ENCODE assay signal across 17 cellular contexts in genomic region chr7:28112883-28113540, GRCh38.
DNase-seq lines count a peak whose midpoint lies in the region; TF ChIP-seq lines count a peak whose summit lies in the region.
"Had no signal": no experiment of that assay in that cellular context is flagged by ENCODE, and none has a peak within 500 bp of the region (broad histone marks: within the 10 kb centered on the region; RNA-seq: fewer than 3 reads in every experiment).

No MANE protein-coding gene starts in this region.

- no peaks in the 10 kb centered on the region for H3F3A ChIP-seq in MM.1S (ENCODE audit: insufficient read depth, low read length)

- H3K27ac ChIP-seq in endodermal cell (ENCODE audit: low read depth, low read length): no peak overlapping the region
- H3K27ac ChIP-seq in neutrophil: peak overlapping the region; percentile 42
- no peak overlapping the region for H3K27ac ChIP-seq in MM.1S (ENCODE audit: low read length)
- H3K27ac ChIP-seq: cardiac muscle cell, KMS-11, ovary had no signal

- 85 to 97% methylated on average over 10 to 14 of the region's 14 CpGs for WGBS in endodermal cell (ENCODE audit: insufficient coverage in 1 of 2, insufficient read length in 1 of 2), 2 experiments

- no peaks in the 10 kb centered on the region for H3K4me1 ChIP-seq in endodermal cell (ENCODE audit: control insufficient read depth, insufficient read depth, low read length)
- peaks cover 8 to 10% of the 10 kb centered on the region in 2 experiments for H3K4me1 ChIP-seq in neutrophil (ENCODE audit: control insufficient read depth in 1 of 2, insufficient read depth in 1 of 2, low read depth in 1 of 2, low read length in 1 of 2)
- H3K4me1 ChIP-seq in MM.1S (ENCODE audit: low read length): no peaks in the 10 kb centered on the region

- H3K4me2 ChIP-seq in MM.1S (ENCODE audit: low read depth, low read length): no peak overlapping the region
- H3K4me2 ChIP-seq: KMS-11 had no signal

- H3K27me3 ChIP-seq in endodermal cell (ENCODE audit: control insufficient read depth, insufficient read depth, low read length, poor library complexity, severe bottlenecking): no peaks in the 10 kb centered on the region
- no peaks in the 10 kb centered on the region for H3K27me3 ChIP-seq in neutrophil
- H3K27me3 ChIP-seq in MM.1S (replicated peaks; ENCODE audit: insufficient read depth, low read length): no peaks in the 10 kb centered on the region
- H3K27me3 ChIP-seq: cardiac muscle cell, ovary had no signal

- H3K9me2 ChIP-seq in MM.1S (replicated peaks; ENCODE audit: insufficient read depth, low read length): no peaks in the 10 kb centered on the region

- H3K4me3 Mint-ChIP-seq in CD14-positive monocyte (no peak overlapping the region), endodermal cell (no peak overlapping the region)
- H3K4me3 Mint-ChIP-seq: activated CD4-positive, alpha-beta T cell treated with anti-CD3 and anti-CD28 coated beads, Interleukin-2, amount 10 ng/mL, durations not matched to agents 7 days and 5 days; activated T-helper 1 cell treated with anti-CD3 and anti-CD28 coated beads, Interleukin-12 subunit alpha, Interleukin-12 subunit beta, Interleukin-2, Interleukin-4 antibody, amounts not matched to agents 30 ng/mL and 10 ng/mL and 1 ng/mL, durations not matched to agents 14 hours and 24 hours and 36 hours had no signal

- H3K27me3 Mint-ChIP-seq in CD14-positive monocyte (ENCODE audit: low read depth in 3 of 3) (peaks cover 0 to 2% (median 0%) of the 10 kb centered on the region in 3 donors), endodermal cell (ENCODE audit: insufficient read depth) (no peaks in the 10 kb centered on the region)
- H3K27me3 Mint-ChIP-seq: activated CD4-positive, alpha-beta T cell treated with anti-CD3 and anti-CD28 coated beads, Interleukin-2, amount 10 ng/mL, durations not matched to agents 7 days and 5 days had no signal

- H3K4me3 ChIP-seq in endodermal cell (ENCODE audit: low read length) (no peak overlapping the region), neutrophil (ENCODE audit: low read depth in 1 of 2, low read length in 1 of 2) (no peak overlapping the region), MM.1S (ENCODE audit: low read length) (no peak overlapping the region)
- H3K4me3 ChIP-seq: cardiac muscle cell, lung, ovary had no signal

- no peaks in the 10 kb centered on the region for H4K20me1 ChIP-seq in MM.1S (ENCODE audit: insufficient read depth, low read length)

- H3K9ac ChIP-seq in endodermal cell (ENCODE audit: extremely low read depth, low read length, poor library complexity, severe bottlenecking) (no peak overlapping the region), MM.1S (ENCODE audit: low read length) (no peak overlapping the region)
- H3K9ac ChIP-seq: KMS-11 had no signal

- H3K9me3 Mint-ChIP-seq in CD14-positive monocyte: peaks cover 0 to 1% (median 0%) of the 10 kb centered on the region in 7 donors
- no peaks in the 10 kb centered on the region for H3K9me3 Mint-ChIP-seq in endodermal cell
- H3K9me3 Mint-ChIP-seq: activated CD4-positive, alpha-beta T cell treated with anti-CD3 and anti-CD28 coated beads, Interleukin-2, amount 10 ng/mL, durations not matched to agents 7 days and 5 days; activated T-helper 1 cell treated with anti-CD3 and anti-CD28 coated beads, Interleukin-12 subunit alpha, Interleukin-12 subunit beta, Interleukin-2, Interleukin-4 antibody, amounts not matched to agents 30 ng/mL and 10 ng/mL and 1 ng/mL, durations not matched to agents 14 hours and 24 hours and 36 hours had no signal

- H3K4me1 Mint-ChIP-seq in CD14-positive monocyte: peaks cover 12% of the 10 kb centered on the region
- H3K4me1 Mint-ChIP-seq in endodermal cell: peaks cover 2% of the 10 kb centered on the region
- H3K4me1 Mint-ChIP-seq: activated CD4-positive, alpha-beta T cell treated with anti-CD3 and anti-CD28 coated beads, Interleukin-2, amount 10 ng/mL, durations not matched to agents 7 days and 5 days had no signal

- H3K36me3 Mint-ChIP-seq in CD14-positive monocyte (peaks cover 17 to 33% of the 10 kb centered on the region in 2 donors), endodermal cell (ENCODE audit: low read depth) (peaks cover 4% of the 10 kb centered on the region)

- peak; percentile 68 for DNase-seq in CD14-positive monocyte (ENCODE audit: low spot score)
- DNase-seq in NOMO-1 treated with dmso at 0.1 percent for 144 hours (lab: John Stamatoyannopoulos, UW; ENCODE audit: unreplicated experiment): peak; percentile 51
- DNase-seq in endodermal cell: no peak
- DNase-seq in kidney tubule cell (ENCODE audit: low spot score): no peak
- no peak for DNase-seq in ureter (ENCODE audit: low spot score)
- no peak for DNase-seq in HT-29 (ENCODE audit: low spot score)
- no peak for DNase-seq in MM.1S
- DNase-seq: activated CD4-positive, alpha-beta T cell treated with anti-CD3 and anti-CD28 coated beads, Interleukin-2, amount 10 ng/mL, durations not matched to agents 7 days and 5 days; DMS153; NCI-H2029 treated with DMSO at 0.1 percent for 48 hours; T-helper 1 cell had no signal

- no peak overlapping the region for H2AFZ ChIP-seq in MM.1S (ENCODE audit: low read length)

- H3K36me3 ChIP-seq in endodermal cell (ENCODE audit: control insufficient read depth, insufficient read depth, low read length): no peaks in the 10 kb centered on the region
- no peaks in the 10 kb centered on the region for H3K36me3 ChIP-seq in neutrophil
- no peaks in the 10 kb centered on the region for H3K36me3 ChIP-seq in MM.1S (replicated peaks; ENCODE audit: insufficient read depth, low read length)
- H3K36me3 ChIP-seq: cardiac muscle cell, ovary had no signal

- no peak for TF ChIP-seq CTCF in CD14-positive monocyte (IDR thresholded peaks at IDR 0.05)
- no peak for TF ChIP-seq CTCF in endodermal cell (conservative IDR thresholded peaks at IDR 0.05)
- TF ChIP-seq CTCF in neutrophil (IDR thresholded peaks at IDR 0.05): no peak
- TF ChIP-seq CTCF in MM.1S (IDR thresholded peaks at IDR 0.05; ENCODE audit: low read length): no peak

- intact Hi-C loops in CD14-positive monocyte (cut with micrococcal nuclease): no loop called here

- H3K79me2 ChIP-seq in MM.1S (ENCODE audit: low read length): no peaks in the 10 kb centered on the region

- no peaks in the 10 kb centered on the region for H3K9me3 ChIP-seq in endodermal cell (ENCODE audit: control insufficient read depth, low read length)
- H3K9me3 ChIP-seq in neutrophil: no peaks in the 10 kb centered on the region
- H3K9me3 ChIP-seq in MM.1S (replicated peaks; ENCODE audit: insufficient read depth, low read length): no peaks in the 10 kb centered on the region
- H3K9me3 ChIP-seq: ovary had no signal

- H3K27ac Mint-ChIP-seq in CD14-positive monocyte (peak overlapping the region in 6 of 7 donors; percentile 15 to 40 (median 24)), endodermal cell (peak overlapping the region; percentile 65)
- H3K27ac Mint-ChIP-seq: activated CD4-positive, alpha-beta T cell treated with anti-CD3 and anti-CD28 coated beads, Interleukin-2, amount 10 ng/mL, durations not matched to agents 7 days and 5 days; activated T-helper 1 cell treated with anti-CD3 and anti-CD28 coated beads, Interleukin-12 subunit alpha, Interleukin-12 subunit beta, Interleukin-2, Interleukin-4 antibody, amounts not matched to agents 30 ng/mL and 10 ng/mL and 1 ng/mL, durations not matched to agents 14 hours and 24 hours and 36 hours had no signal

Comparison
In these comparisons a context has a peak if more than half of its experiments do, and no peak if none do; other contexts are left out.
1. DNase-seq: peak in CD14-positive monocyte (single experiment) and NOMO-1 treated with dmso at 0.1 percent for 144 hours (single experiment); none in endodermal cell (single experiment), kidney tubule cell (single experiment), ureter (single experiment), HT-29 (single experiment) and MM.1S (single experiment).